Comparison of ENCODE assay signal across 2 cellular contexts in the genomic region with DNA sequence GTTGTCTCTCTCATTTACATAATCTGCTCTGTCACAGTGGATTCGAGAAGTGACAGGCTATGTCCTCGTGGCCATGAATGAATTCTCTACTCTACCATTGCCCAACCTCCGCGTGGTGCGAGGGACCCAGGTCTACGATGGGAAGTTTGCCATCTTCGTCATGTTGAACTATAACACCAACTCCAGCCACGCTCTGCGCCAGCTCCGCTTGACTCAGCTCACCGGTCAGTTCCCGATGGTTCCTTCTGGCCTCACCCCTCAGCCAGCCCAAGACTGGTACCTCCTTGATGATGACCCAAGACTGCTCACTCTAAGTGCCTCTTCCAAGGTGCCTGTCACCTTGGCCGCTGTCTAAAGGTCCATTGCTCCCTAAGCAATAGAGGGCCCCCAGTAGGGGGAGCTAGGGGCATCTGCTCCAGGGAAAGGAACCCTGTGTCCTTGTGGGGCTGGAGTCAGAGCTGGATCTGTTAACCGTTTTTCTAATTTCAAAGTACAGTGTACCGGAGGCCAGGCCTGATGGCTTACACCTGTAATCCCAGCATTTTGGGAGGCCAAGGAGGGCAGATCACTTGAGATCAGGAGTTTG.
TF ChIP-seq lines count a peak whose summit lies in the region.

No MANE protein-coding gene starts in this region.

TF ChIP-seq in HCT116, 20 proteins besides CTCF, POLR2A, EP300 and RAD21 (continued from another document):
- TF ChIP-seq, protein P1, sequence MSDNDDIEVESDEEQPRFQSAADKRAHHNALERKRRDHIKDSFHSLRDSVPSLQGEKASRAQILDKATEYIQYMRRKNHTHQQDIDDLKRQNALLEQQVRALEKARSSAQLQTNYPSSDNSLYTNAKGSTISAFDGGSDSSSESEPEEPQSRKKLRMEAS (IDR thresholded peaks at IDR 0.05) = no peak
- TF ChIP-seq CEBPB (IDR thresholded peaks at IDR 0.05; ENCODE audit: low read depth) (no peak), JUND (IDR thresholded peaks at IDR 0.05) (no peak), YY1 (IDR thresholded peaks at IDR 0.05; ENCODE audit: extremely low read depth, insufficient replicate concordance, low read depth, low read length) (no peak), TCF7L2 (IDR thresholded peaks at IDR 0.05; ENCODE audit: borderline replicate concordance, extremely low read depth, insufficient read depth, insufficient read length) (no peak), EGR1 (IDR thresholded peaks at IDR 0.05; ENCODE audit: low read depth) (no peak), ELF1 (IDR thresholded peaks at IDR 0.05; ENCODE audit: borderline replicate concordance, low read depth) (no peak)
- TF ChIP-seq, protein P2, sequence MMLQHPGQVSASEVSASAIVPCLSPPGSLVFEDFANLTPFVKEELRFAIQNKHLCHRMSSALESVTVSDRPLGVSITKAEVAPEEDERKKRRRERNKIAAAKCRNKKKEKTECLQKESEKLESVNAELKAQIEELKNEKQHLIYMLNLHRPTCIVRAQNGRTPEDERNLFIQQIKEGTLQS (IDR thresholded peaks at IDR 0.05) = no peak

TF ChIP-seq in WTC11, 78 proteins besides CTCF, POLR2A, EP300 and RAD21:
- TF ChIP-seq, protein P3, sequence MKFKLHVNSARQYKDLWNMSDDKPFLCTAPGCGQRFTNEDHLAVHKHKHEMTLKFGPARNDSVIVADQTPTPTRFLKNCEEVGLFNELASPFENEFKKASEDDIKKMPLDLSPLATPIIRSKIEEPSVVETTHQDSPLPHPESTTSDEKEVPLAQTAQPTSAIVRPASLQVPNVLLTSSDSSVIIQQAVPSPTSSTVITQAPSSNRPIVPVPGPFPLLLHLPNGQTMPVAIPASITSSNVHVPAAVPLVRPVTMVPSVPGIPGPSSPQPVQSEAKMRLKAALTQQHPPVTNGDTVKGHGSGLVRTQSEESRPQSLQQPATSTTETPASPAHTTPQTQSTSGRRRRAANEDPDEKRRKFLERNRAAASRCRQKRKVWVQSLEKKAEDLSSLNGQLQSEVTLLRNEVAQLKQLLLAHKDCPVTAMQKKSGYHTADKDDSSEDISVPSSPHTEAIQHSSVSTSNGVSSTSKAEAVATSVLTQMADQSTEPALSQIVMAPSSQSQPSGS (CRISPR knock-in tag; IDR thresholded peaks at IDR 0.05; ENCODE audit: borderline replicate concordance, low read depth) = no peak
- TF ChIP-seq NR2C2 (CRISPR knock-in tag; IDR thresholded peaks at IDR 0.05) (no peak), RELA (CRISPR knock-in tag; IDR thresholded peaks at IDR 0.05; ENCODE audit: borderline replicate concordance) (no peak), ZBTB21 (CRISPR knock-in tag; IDR thresholded peaks at IDR 0.05; ENCODE audit: borderline replicate concordance) (no peak), GRHL2 (CRISPR knock-in tag; IDR thresholded peaks at IDR 0.05; ENCODE audit: insufficient replicate concordance, severe bottlenecking) (no peak), ZNF423 (CRISPR knock-in tag; IDR thresholded peaks at IDR 0.05) (no peak), OVOL2 (CRISPR knock-in tag; IDR thresholded peaks at IDR 0.05; ENCODE audit: borderline replicate concordance) (no peak)
- TF ChIP-seq, protein P4, sequence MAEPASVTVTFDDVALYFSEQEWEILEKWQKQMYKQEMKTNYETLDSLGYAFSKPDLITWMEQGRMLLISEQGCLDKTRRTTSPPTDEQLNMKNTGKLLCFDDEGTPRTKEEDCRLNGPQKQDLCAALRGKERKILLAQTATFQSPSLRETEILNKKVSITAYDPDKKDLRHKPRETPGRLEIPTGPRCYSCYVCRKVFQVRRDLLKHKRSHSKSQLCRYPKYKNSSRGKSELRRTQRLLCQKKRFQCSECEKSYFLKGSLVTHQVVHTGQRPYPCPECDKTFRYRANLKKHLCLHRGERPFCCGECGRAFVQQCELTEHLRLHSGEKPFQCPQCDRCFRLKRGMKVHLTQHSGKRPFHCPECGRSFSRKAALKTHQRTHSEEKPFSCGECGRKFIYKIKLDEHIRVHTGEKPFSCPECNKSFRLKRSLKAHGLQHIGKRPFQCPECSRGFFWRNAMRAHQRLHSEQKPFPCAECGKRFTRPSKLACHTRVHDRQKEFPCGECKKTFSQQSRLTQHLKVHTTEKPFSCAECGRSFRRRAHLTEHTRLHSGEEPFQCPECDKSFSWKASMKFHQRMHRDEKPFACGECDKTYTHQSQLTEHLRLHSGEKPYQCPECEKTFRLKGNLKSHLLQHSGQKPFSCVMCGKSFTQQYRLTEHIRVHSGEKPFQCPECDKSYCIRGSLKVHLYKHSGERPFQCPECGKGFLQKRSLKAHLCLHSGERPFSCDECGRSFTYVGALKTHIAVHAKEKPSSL (CRISPR knock-in tag; conservative IDR thresholded peaks at IDR 0.05) = no peak
- TF ChIP-seq, protein P5, sequence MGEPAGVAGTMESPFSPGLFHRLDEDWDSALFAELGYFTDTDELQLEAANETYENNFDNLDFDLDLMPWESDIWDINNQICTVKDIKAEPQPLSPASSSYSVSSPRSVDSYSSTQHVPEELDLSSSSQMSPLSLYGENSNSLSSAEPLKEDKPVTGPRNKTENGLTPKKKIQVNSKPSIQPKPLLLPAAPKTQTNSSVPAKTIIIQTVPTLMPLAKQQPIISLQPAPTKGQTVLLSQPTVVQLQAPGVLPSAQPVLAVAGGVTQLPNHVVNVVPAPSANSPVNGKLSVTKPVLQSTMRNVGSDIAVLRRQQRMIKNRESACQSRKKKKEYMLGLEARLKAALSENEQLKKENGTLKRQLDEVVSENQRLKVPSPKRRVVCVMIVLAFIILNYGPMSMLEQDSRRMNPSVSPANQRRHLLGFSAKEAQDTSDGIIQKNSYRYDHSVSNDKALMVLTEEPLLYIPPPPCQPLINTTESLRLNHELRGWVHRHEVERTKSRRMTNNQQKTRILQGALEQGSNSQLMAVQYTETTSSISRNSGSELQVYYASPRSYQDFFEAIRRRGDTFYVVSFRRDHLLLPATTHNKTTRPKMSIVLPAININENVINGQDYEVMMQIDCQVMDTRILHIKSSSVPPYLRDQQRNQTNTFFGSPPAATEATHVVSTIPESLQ (CRISPR knock-in tag; IDR thresholded peaks at IDR 0.05) = no peak
- TF ChIP-seq, protein P1 (CRISPR knock-in tag; IDR thresholded peaks at IDR 0.05) = no peak
- TF ChIP-seq, protein P6, sequence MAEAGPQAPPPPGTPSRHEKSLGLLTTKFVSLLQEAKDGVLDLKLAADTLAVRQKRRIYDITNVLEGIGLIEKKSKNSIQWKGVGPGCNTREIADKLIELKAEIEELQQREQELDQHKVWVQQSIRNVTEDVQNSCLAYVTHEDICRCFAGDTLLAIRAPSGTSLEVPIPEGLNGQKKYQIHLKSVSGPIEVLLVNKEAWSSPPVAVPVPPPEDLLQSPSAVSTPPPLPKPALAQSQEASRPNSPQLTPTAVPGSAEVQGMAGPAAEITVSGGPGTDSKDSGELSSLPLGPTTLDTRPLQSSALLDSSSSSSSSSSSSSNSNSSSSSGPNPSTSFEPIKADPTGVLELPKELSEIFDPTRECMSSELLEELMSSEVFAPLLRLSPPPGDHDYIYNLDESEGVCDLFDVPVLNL (CRISPR knock-in tag; IDR thresholded peaks at IDR 0.05; ENCODE audit: borderline replicate concordance, low read depth) = no peak
